Comparison of ENCODE assay signal across 22 cellular contexts in the genomic region with DNA sequence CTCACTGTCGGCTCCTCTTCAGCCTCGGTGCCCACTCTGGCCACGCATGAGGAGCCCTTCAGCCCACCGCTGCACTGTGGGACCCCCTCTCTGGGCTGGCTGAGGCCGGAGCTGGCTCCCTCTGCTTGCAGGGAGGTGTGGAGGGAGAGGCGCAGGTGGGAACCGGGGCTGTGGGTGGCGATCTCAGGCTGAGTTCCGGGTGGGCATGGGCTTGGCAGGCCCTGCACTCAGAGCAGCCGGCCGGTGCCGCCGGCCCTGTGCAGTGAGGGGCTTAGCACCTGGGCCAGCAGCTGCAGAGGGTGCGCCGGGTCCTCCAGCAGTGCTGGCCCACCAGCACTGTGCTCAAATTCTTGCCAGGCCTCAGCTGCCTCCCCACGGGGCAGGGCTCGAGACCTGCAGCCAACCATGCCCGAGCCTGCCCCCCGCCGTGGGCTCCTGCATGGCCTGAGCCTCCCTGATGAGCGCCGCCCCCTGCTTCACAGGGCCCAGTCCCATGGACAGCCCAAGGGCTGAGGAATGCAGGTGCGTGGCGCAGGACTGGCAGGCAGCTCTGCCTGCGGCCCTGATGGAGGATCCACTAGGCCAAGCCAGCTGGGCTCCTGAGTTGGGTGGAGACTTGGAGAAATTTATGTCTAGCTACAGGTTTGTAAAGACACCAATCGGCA.
DNase-seq lines count a peak whose midpoint lies in the region; ATAC-seq, FAIRE-seq and TF ChIP-seq lines count a peak whose summit lies in the region.
"Had no signal": no experiment of that assay in that cellular context is flagged by ENCODE, and none has a peak within 500 bp of the region (broad histone marks: within the 10 kb centered on the region; RNA-seq: fewer than 3 reads in every experiment).

No MANE protein-coding gene starts in this region.

- H3K4me3 ChIP-seq in kidney (ENCODE audit: low read length in 2 of 2) (no peak overlapping the region), spleen (no peak overlapping the region), sigmoid colon (no peak overlapping the region)
- H3K4me3 ChIP-seq: A549, GM23338 had no signal

- no peak for ATAC-seq in GM18519 (IDR thresholded peaks at IDR 0.05; ENCODE audit: low FRiP score, unreplicated experiment)
- ATAC-seq: A549, GM23338, HCT116 had no signal

- H3K4me1 ChIP-seq in kidney (ENCODE audit: control insufficient read depth in 1 of 2, insufficient read depth in 1 of 2, low read depth in 1 of 2, low read length in 2 of 2) (no peaks in the 10 kb centered on the region), spleen (no peaks in the 10 kb centered on the region), sigmoid colon (no peaks in the 10 kb centered on the region)
- H3K4me1 ChIP-seq: A549, Caco-2 had no signal

- TF ChIP-seq POLR2A in spleen (IDR thresholded peaks at IDR 0.05), result no peak
- no peak for TF ChIP-seq POLR2A in sigmoid colon (IDR thresholded peaks at IDR 0.05)

- no peaks in the 10 kb centered on the region for H3K27me3 ChIP-seq in spleen (replicated peaks in 1 of 7)
- no peaks in the 10 kb centered on the region for H3K27me3 ChIP-seq in sigmoid colon

- intact Hi-C loops in kidney (cut with DNase I) (no loop called here), spleen (cut with DNase I; ENCODE audit: low total_unique reads) (no loop called here), sigmoid colon (cut with DNase I) (no loop called here)

- no peak overlapping the region for H3K27ac ChIP-seq in kidney (ENCODE audit: low read depth in 2 of 2, low read length in 2 of 2)
- no peak overlapping the region for H3K27ac ChIP-seq in spleen
- no peak overlapping the region for H3K27ac ChIP-seq in sigmoid colon
- H3K27ac ChIP-seq: 22Rv1, A549, C4-2B had no signal

- H3K9ac ChIP-seq in kidney (ENCODE audit: low read length in 2 of 2), result no peak overlapping the region

- H3K9me3 ChIP-seq in kidney (ENCODE audit: control insufficient read depth in 1 of 2, low read length in 2 of 2) (no peaks in the 10 kb centered on the region), spleen (peaks cover 0 to 44% (median 20%) of the 10 kb centered on the region in 8 donors), sigmoid colon (no peaks in the 10 kb centered on the region)
- H3K9me3 ChIP-seq: A549, Caco-2 had no signal

- no peak for TF ChIP-seq EP300 in sigmoid colon (IDR thresholded peaks at IDR 0.05)

- no peaks in the 10 kb centered on the region for H3K36me3 ChIP-seq in kidney (ENCODE audit: control insufficient read depth in 1 of 2, insufficient read depth in 2 of 2, low read length in 2 of 2)
- no peaks in the 10 kb centered on the region for H3K36me3 ChIP-seq in spleen
- no peaks in the 10 kb centered on the region for H3K36me3 ChIP-seq in sigmoid colon

- TF ChIP-seq CTCF in kidney (IDR thresholded peaks at IDR 0.05; ENCODE audit: borderline replicate concordance, extremely low read depth, insufficient read depth) (no peak), spleen (IDR thresholded peaks at IDR 0.05 in 8 of 11, conservative IDR thresholded peaks at IDR 0.05 in 3 of 11) (no peak), sigmoid colon (IDR thresholded peaks at IDR 0.05) (no peak)

- peak; percentile 15 for DNase-seq in activated gamma-delta T cell (lab: John Stamatoyannopoulos, UW)
- DNase-seq in activated gamma-delta T cell treated with Interleukin-2 at 50 U/mL for 16 hours, result no peak
- peak; percentile 73 for DNase-seq in kidney
- peak; percentile 68 for DNase-seq in spleen
- DNase-seq in sigmoid colon, result no peak
- no peak for DNase-seq in GM19240 (ENCODE audit: insufficient read length, low spot score)
- DNase-seq: AML-193; Caco-2; CD4-positive, alpha-beta T cell; HFFc6; IMR-90 had no signal

- 82 to 92% (median 89%) methylated on average over 10 to 26 of the region's 26 CpGs for WGBS in spleen, 5 donors
- WGBS in sigmoid colon, 2 donors, result 87% methylated on average over 26 of the region's 26 CpGs

- no peak for FAIRE-seq in kidney (lab: Jason Lieb, UNC)
- FAIRE-seq: A549, D721Med, G401.6, GM12891, H54, HTR-8/SVneo had no signal

Comparison
In these comparisons a context has a peak if more than half of its experiments do, and no peak if none do; other contexts are left out.
1. DNase-seq: peak in activated gamma-delta T cell (single experiment), kidney (single experiment) and spleen (single experiment); none in activated gamma-delta T cell treated with Interleukin-2 at 50 U/mL for 16 hours (single experiment), sigmoid colon (single experiment) and GM19240 (single experiment).